In genomic region chr2:127422631-127423475, GRCh38 we compare ENCODE assay signal across 8 cellular contexts. TPM values are rescaled to one million over a fixed set of nuclear protein-coding genes. Genes with fewer than 3 reads are reported as not detected.
A peak's percentile ranks its signal among the peaks of the same experiment; 100 is the strongest.
DNase-seq lines count a peak whose midpoint lies in the region; ATAC-seq and TF ChIP-seq lines count a peak whose summit lies in the region.

No MANE protein-coding gene starts in this region.

- no peaks in the 10 kb centered on the region for H3K36me3 ChIP-seq in WERI-Rb-1
- no peaks in the 10 kb centered on the region for H3K36me3 ChIP-seq in sigmoid colon
- H3K36me3 ChIP-seq in testis (ENCODE audit: low read depth, missing control alignments): no peaks in the 10 kb centered on the region

- CTCF ChIA-PET in GM10248 (lab: Yijun Ruan, JAX): no interaction called here

- TF ChIP-seq EP300 in sigmoid colon (IDR thresholded peaks at IDR 0.05): no peak

- ATAC-seq in Right ventricle myocardium inferior: no peak

- H3K4me1 ChIP-seq in sigmoid colon (peaks cover 0 to 17% (median 15%) of the 10 kb centered on the region in 4 donors), testis (peaks cover 8% of the 10 kb centered on the region)

- TF ChIP-seq POLR2A in sigmoid colon (IDR thresholded peaks at IDR 0.05): no peak
- no peak for TF ChIP-seq POLR2A in testis (IDR thresholded peaks at IDR 0.05)

- DNase-seq in COR-L47 (lab: John Stamatoyannopoulos, UW) (peak; percentile 47), LoVo (ENCODE audit: low spot score) (peak; percentile 45), WERI-Rb-1 (peak; percentile 44), Right ventricle myocardium inferior (ENCODE audit: missing footprints) (peak; percentile 81), sigmoid colon (peak; percentile 54), GM10248 (ENCODE audit: extremely low spot score) (no peak), DMS153 (lab: John Stamatoyannopoulos, UW) (no peak), testis (no peak)

- no peak for TF ChIP-seq CTCF in WERI-Rb-1 (IDR thresholded peaks at IDR 0.05; ENCODE audit: low read depth, low read length)
- no peak for TF ChIP-seq CTCF in sigmoid colon (IDR thresholded peaks at IDR 0.05)
- TF ChIP-seq CTCF in GM10248 (IDR thresholded peaks at IDR 0.05; ENCODE audit: control extremely low read depth, extremely low read depth, low read depth, missing control alignments): no peak
- TF ChIP-seq CTCF in testis (IDR thresholded peaks at IDR 0.05): no peak

- H3K4me3 ChIP-seq in WERI-Rb-1 (ENCODE audit: low read depth, low read length): peak overlapping the region; percentile 63
- H3K4me3 ChIP-seq in sigmoid colon: peak overlapping the region in 3 of 4 donors; percentile 0 to 33 (median 26)
- peak overlapping the region in 1 of 2 donors; percentile 5 for H3K4me3 ChIP-seq in testis

- intact Hi-C loops in Right ventricle myocardium inferior (cut with DNase I) (no loop called here), sigmoid colon (cut with DNase I) (no loop called here), testis (cut with DNase I; ENCODE audit: low total_unique reads) (no loop called here)

- POLR2A ChIA-PET in GM10248 (lab: Yijun Ruan, JAX): no interaction called here

- H3K9me3 ChIP-seq in WERI-Rb-1 (ENCODE audit: severe bottlenecking) (no peaks in the 10 kb centered on the region), sigmoid colon (no peaks in the 10 kb centered on the region), testis (no peaks in the 10 kb centered on the region)

- 2 to 3% methylated on average over 71 of the region's 71 CpGs for WGBS in sigmoid colon, 2 donors
- WGBS in testis, 2 donors: 0 to 7% methylated on average over 1 to 25 of the region's 71 CpGs

- H3K27me3 ChIP-seq in WERI-Rb-1 (ENCODE audit: insufficient read depth, low read depth, severe bottlenecking) (peaks cover 3% of the 10 kb centered on the region), sigmoid colon (peaks cover 20 to 68% (median 48%) of the 10 kb centered on the region in 3 donors), testis (no peaks in the 10 kb centered on the region)

- H3K27ac ChIP-seq in WERI-Rb-1: no peak overlapping the region
- H3K27ac ChIP-seq in sigmoid colon: no peak overlapping the region
- H3K27ac ChIP-seq in testis: no peak overlapping the region

RNA-seq across cellular contexts. Expression of gene PROC, which starts 4.6 kb away (rescaled TPM):
- total RNA-seq in Right ventricle myocardium inferior (not detected), sigmoid colon (not detected), testis (under 1 TPM in 1 of 2 donors, not detected in 1; 0.63 TPM)
- polyA plus RNA-seq in sigmoid colon (1 to 10 TPM; 1.4 to 7.8 (median 1.8) TPM), testis (ENCODE audit: insufficient read depth, low read depth, low replicate concordance) (not detected)

RNA-seq across cellular contexts. Expression of gene MAP3K2, which starts 35.1 kb away (rescaled TPM):
- total RNA-seq in Right ventricle myocardium inferior (23.4 TPM), sigmoid colon (10 to 100 TPM; 39.9 to 52.2 (median 47.7) TPM), testis (10 to 100 TPM; 74.0 to 74.5 TPM)
- polyA plus RNA-seq in sigmoid colon (10 to 100 TPM in 1 of 3 donors, 1 to 10 TPM in 2; 9.0 to 10.4 (median 9.2) TPM), testis (ENCODE audit: insufficient read depth, low read depth, low replicate concordance) (16.3 TPM)

Comparison
In these comparisons a context has a peak if more than half of its experiments do, and no peak if none do; other contexts are left out.
1. DNase-seq: peak in COR-L47 (single experiment), LoVo (single experiment), WERI-Rb-1 (single experiment), Right ventricle myocardium inferior (single experiment) and sigmoid colon (single experiment); none in GM10248 (single experiment), DMS153 (single experiment) and testis (single experiment).